In genomic region chr4:39151120-39151713, GRCh38 we compare ENCODE assay signal across 12 cellular contexts. TPM values are rescaled to one million over a fixed set of nuclear protein-coding genes. Genes with fewer than 3 reads are reported as not detected.
DNase-seq lines count a peak whose midpoint lies in the region; ATAC-seq and TF ChIP-seq lines count a peak whose summit lies in the region.
"Had no signal": no experiment of that assay in that cellular context is flagged by ENCODE, and none has a peak within 500 bp of the region (broad histone marks: within the 10 kb centered on the region; RNA-seq: fewer than 3 reads in every experiment).

No MANE protein-coding gene starts in this region.

- POLR2A ChIA-PET in HEK293 (lab: Yijun Ruan, JAX) = no interaction called here

- DNase-seq in AG09319 (ENCODE audit: extremely low read depth, low read depth) = peak; percentile 8
- DNase-seq in fibroblast of lung (ENCODE audit: low read depth in 2 of 2) = peak; percentile 39 to 73
- DNase-seq in GOT3 (lab: John Stamatoyannopoulos, UW) = no peak
- DNase-seq in osteocyte (ENCODE audit: extremely low spot score, unreplicated experiment) = no peak
- DNase-seq in NCI-H187 (lab: John Stamatoyannopoulos, UW) = no peak
- DNase-seq in sigmoid colon = no peak
- DNase-seq: CD8-positive, alpha-beta memory T cell; NCI-H187 treated with DMSO at 0.1 percent for 48 hours had no signal

- peaks cover 4% of the 10 kb centered on the region for H3K4me1 Mint-ChIP-seq in osteocyte (ENCODE audit: unreplicated experiment)
- H3K4me1 Mint-ChIP-seq: CD8-positive, alpha-beta memory T cell; neural crest cell had no signal

- no peaks in the 10 kb centered on the region for H4K20me1 ChIP-seq in fibroblast of lung (ENCODE audit: control insufficient read depth, extremely low read depth, insufficient read depth, low read length)

- no peak overlapping the region for H3K4me3 Mint-ChIP-seq in osteocyte (ENCODE audit: unreplicated experiment)
- H3K4me3 Mint-ChIP-seq: CD8-positive, alpha-beta memory T cell; neural crest cell had no signal

- H3K27ac ChIP-seq in HEK293 (ENCODE audit: extremely low read depth, low read depth, low read length) = no peak overlapping the region
- no peak overlapping the region for H3K27ac ChIP-seq in fibroblast of lung (ENCODE audit: insufficient read depth, low read length)
- H3K27ac ChIP-seq in sigmoid colon = no peak overlapping the region
- H3K27ac ChIP-seq: RWPE1 had no signal

- H3K79me2 ChIP-seq in fibroblast of lung (ENCODE audit: control insufficient read depth, insufficient read depth, low read length) = no peaks in the 10 kb centered on the region

- no peak overlapping the region for H3K4me2 ChIP-seq in fibroblast of lung (ENCODE audit: extremely low read depth, insufficient read depth, low read length)

- H3K9me3 Mint-ChIP-seq in osteocyte (ENCODE audit: unreplicated experiment) = no peaks in the 10 kb centered on the region
- H3K9me3 Mint-ChIP-seq: CD8-positive, alpha-beta memory T cell; neural crest cell had no signal

- no peak overlapping the region for H2AFZ ChIP-seq in fibroblast of lung (ENCODE audit: low read length)

- H3K4me3 ChIP-seq in HEK293 (ENCODE audit: low read depth, low read length) = no peak overlapping the region
- H3K4me3 ChIP-seq in fibroblast of lung (replicated peaks in 1 of 4; ENCODE audit: control extremely low read depth in 1 of 4, insufficient read depth in 1 of 4, low read depth in 3 of 4, low read length in 4 of 4) = no peak overlapping the region
- no peak overlapping the region for H3K4me3 ChIP-seq in sigmoid colon

- no peaks in the 10 kb centered on the region for H3K27me3 ChIP-seq in fibroblast of lung (ENCODE audit: control insufficient read depth, insufficient read depth, low read length)
- no peaks in the 10 kb centered on the region for H3K27me3 ChIP-seq in sigmoid colon

- TF ChIP-seq CTCF in AG09319 (IDR thresholded peaks at IDR 0.05; ENCODE audit: low read depth, low read length) (no peak), HEK293 (tag by site-specific recombination; IDR thresholded peaks at IDR 0.05) (no peak), fibroblast of lung (conservative IDR thresholded peaks at IDR 0.05 in 1 of 2, IDR thresholded peaks at IDR 0.05 in 1 of 2; ENCODE audit: low read depth in 1 of 2, low read length in 2 of 2) (no peak), osteocyte (IDR thresholded peaks at IDR 0.05) (no peak), sigmoid colon (IDR thresholded peaks at IDR 0.05) (no peak)

- TF ChIP-seq POLR2A in sigmoid colon (IDR thresholded peaks at IDR 0.05) = no peak

- H3K36me3 ChIP-seq in HEK293 (ENCODE audit: control insufficient read depth in 2 of 2, insufficient read depth in 1 of 2, low read length in 2 of 2) = no peaks in the 10 kb centered on the region
- H3K36me3 ChIP-seq in fibroblast of lung (ENCODE audit: control insufficient read depth, insufficient read depth, low read length) = no peaks in the 10 kb centered on the region
- H3K36me3 ChIP-seq in sigmoid colon = no peaks in the 10 kb centered on the region

- no peaks in the 10 kb centered on the region for H3K27me3 Mint-ChIP-seq in osteocyte (ENCODE audit: unreplicated experiment)

- H3K27ac Mint-ChIP-seq in osteocyte (ENCODE audit: unreplicated experiment) = no peak overlapping the region
- H3K27ac Mint-ChIP-seq: CD8-positive, alpha-beta memory T cell had no signal

- no peak overlapping the region for H3K9ac ChIP-seq in fibroblast of lung (ENCODE audit: insufficient read depth, low read length)

- H3K4me1 ChIP-seq in HEK293 (ENCODE audit: control insufficient read depth, insufficient read depth, low read length) (no peaks in the 10 kb centered on the region), fibroblast of lung (ENCODE audit: control insufficient read depth, extremely low read depth, insufficient read depth, low read length) (no peaks in the 10 kb centered on the region), sigmoid colon (no peaks in the 10 kb centered on the region)

- H3K36me3 Mint-ChIP-seq in osteocyte (ENCODE audit: unreplicated experiment) = no peaks in the 10 kb centered on the region

- H3K9me3 ChIP-seq in HEK293 (ENCODE audit: control insufficient read depth, insufficient read depth, low read depth, low read length) (no peaks in the 10 kb centered on the region), fibroblast of lung (ENCODE audit: control insufficient read depth, insufficient read depth, low read depth, low read length) (no peaks in the 10 kb centered on the region), sigmoid colon (no peaks in the 10 kb centered on the region)

- no peak for ATAC-seq in SK-N-SH treated with all-trans-retinoic acid at 6 μM for 48 hours

- intact Hi-C loops in sigmoid colon (cut with DNase I) = no loop called here

- CTCF ChIA-PET in HEK293 (lab: Yijun Ruan, JAX) = interaction anchor here (0.6 to 0.7 kb wide), 3 partner anchors 14 to 391 kb away, joined by 3 read pairs; no protein-coding TSS in a partner anchor

- no peak for TF ChIP-seq EP300 in sigmoid colon (IDR thresholded peaks at IDR 0.05)

TF ChIP-seq in HEK293, 187 proteins besides CTCF, POLR2A, EP300 and RAD21:
- TF ChIP-seq ZNF792 (tag by site-specific recombination; IDR thresholded peaks at IDR 0.05) (no peak), ZNF692 (tag by site-specific recombination; IDR thresholded peaks at IDR 0.05) (0 out of 2 replicates have a peak, but pooled peaks have one; percentile 15), ZNF292 (tag by site-specific recombination; IDR thresholded peaks at IDR 0.05; ENCODE audit: borderline replicate concordance, low read depth) (no peak), ZFP3 (tag by site-specific recombination; IDR thresholded peaks at IDR 0.05; ENCODE audit: low read depth) (no peak)

TF ChIP-seq in SK-N-SH treated with all-trans-retinoic acid at 6 μM for 48 hours, 23 proteins besides CTCF, POLR2A, EP300 and RAD21:
- TF ChIP-seq ARNTL (CRISPR knock-in tag; IDR thresholded peaks at IDR 0.05; ENCODE audit: borderline replicate concordance, low read depth) = no peak
- TF ChIP-seq ISL1 (CRISPR knock-in tag; IDR thresholded peaks at IDR 0.05) = peak; percentile 58

RNA-seq across cellular contexts. Expression of gene WDR19, which starts 31.1 kb away (rescaled TPM):
- total RNA-seq in fibroblast of lung = 34.8 and 37.0 TPM in 2 replicates
- polyA plus RNA-seq in fibroblast of lung = 23.5 and 36.0 TPM in 2 replicates
- polyA plus RNA-seq in fibroblast of lung (2012) = 13.2 and 24.4 TPM in 2 replicates
- polyA minus RNA-seq in fibroblast of lung (ENCODE audit: low replicate concordance) = 4.9 and 6.6 TPM in 2 replicates
- 42.5 and 45.9 TPM in 2 replicates for total RNA-seq in osteocyte
- 10 to 100 TPM; 49.9 to 62.0 (median 52.2) TPM for total RNA-seq in sigmoid colon
- polyA plus RNA-seq in sigmoid colon = 10 to 100 TPM in 1 of 3 donors, 1 to 10 TPM in 2; 3.7 to 10.8 (median 4.2) TPM

Comparison
In these comparisons a context has a peak if more than half of its experiments do, and no peak if none do; other contexts are left out.
1. DNase-seq: peak in AG09319 (single experiment) and fibroblast of lung (2 of 2); none in GOT3 (single experiment), osteocyte (single experiment), NCI-H187 (0 of 2) and sigmoid colon (single experiment).